Comparison of ENCODE assay signal across 11 cellular contexts in genomic region chr10:80473692-80474596, GRCh38. TPM values are rescaled to one million over a fixed set of nuclear protein-coding genes. Genes with fewer than 3 reads are reported as not detected.
DNase-seq lines count a peak whose midpoint lies in the region; ATAC-seq and TF ChIP-seq lines count a peak whose summit lies in the region.
"Had no signal": no experiment of that assay in that cellular context is flagged by ENCODE, and none has a peak within 500 bp of the region (broad histone marks: within the 10 kb centered on the region; RNA-seq: fewer than 3 reads in every experiment).

No MANE protein-coding gene starts in this region.

- DNase-seq in T-helper 1 cell = no peak
- no peak for DNase-seq in activated B cell treated with CpG ODN at 0.5 μM for 24 hours
- peak; percentile 51 for DNase-seq in fibroblast of villous mesenchyme (ENCODE audit: low read depth)
- no peak for DNase-seq in mesenteric fat pad (ENCODE audit: low spot score)
- DNase-seq: 8988T; caudate nucleus; stimulated activated CD4-positive, alpha-beta T cell treated with anti-CD3 and anti-CD28 coated beads, Interleukin-4, amount 100 ng/mL, for 4 hours had no signal

- ATAC-seq in activated B cell treated with CpG ODN at 0.5 μM for 24 hours (ENCODE audit: low read depth) (no peak), GM19351 (IDR thresholded peaks at IDR 0.05; ENCODE audit: unreplicated experiment) (no peak), HG02852 (IDR thresholded peaks at IDR 0.05; ENCODE audit: unreplicated experiment) (no peak)

- H3K4me3 ChIP-seq in fibroblast of villous mesenchyme (ENCODE audit: low read depth, low read length) = no peak overlapping the region
- no peak overlapping the region for H3K4me3 ChIP-seq in skin epidermis

- H3K9me3 Mint-ChIP-seq in T-helper 1 cell treated with Interleukin-12 subunit alpha and Interleukin-12 subunit beta and Interleukin-4 antibody, amounts not matched to agents 30 μg/mL and 1 μg/mL, for 36 hours = peaks cover 10% of the 10 kb centered on the region
- H3K9me3 Mint-ChIP-seq in activated B cell treated with CpG ODN at 0.5 μM for 24 hours = peaks cover 8% of the 10 kb centered on the region

- CTCF ChIA-PET in activated B cell treated with CpG ODN at 0.5 μM for 24 hours (lab: Charles Lee) = interaction anchor here (1.4 kb wide), 1 partner anchor 15 kb away, joined by 4 read pairs; no protein-coding TSS in a partner anchor

- peak overlapping the region; percentile 82 for H3K27ac Mint-ChIP-seq in T-helper 1 cell treated with Interleukin-12 subunit alpha and Interleukin-12 subunit beta and Interleukin-4 antibody, amounts not matched to agents 30 μg/mL and 1 μg/mL, for 36 hours
- peak overlapping the region; percentile 76 for H3K27ac Mint-ChIP-seq in activated B cell treated with CpG ODN at 0.5 μM for 24 hours

- H3K4me1 Mint-ChIP-seq in T-helper 1 cell treated with Interleukin-12 subunit alpha and Interleukin-12 subunit beta and Interleukin-4 antibody, amounts not matched to agents 30 μg/mL and 1 μg/mL, for 36 hours (ENCODE audit: low read depth) = peaks cover 72% of the 10 kb centered on the region
- peaks cover 53% of the 10 kb centered on the region for H3K4me1 Mint-ChIP-seq in activated B cell treated with CpG ODN at 0.5 μM for 24 hours

- peak overlapping the region in 18 of 21 experiments; percentile 29 to 99 (median 76) for H3K27ac ChIP-seq in skin epidermis

- POLR2A ChIA-PET in activated B cell treated with CpG ODN at 0.5 μM for 24 hours (lab: Charles Lee) = interaction anchor here (1.1 to 1.3 kb wide), 2 partner anchors 19 to 26 kb away, joined by 4 to 13 read pairs; no protein-coding TSS in a partner anchor

- intact Hi-C loops in activated B cell treated with CpG ODN at 0.5 μM for 24 hours (cut with micrococcal nuclease) = loop anchor here (2.0 to 5.0 kb wide), 2 partner anchors 13 to 67 kb away; partner anchors contain the start of gene PRXL2A

- peaks cover 56% of the 10 kb centered on the region for H3K36me3 Mint-ChIP-seq in T-helper 1 cell treated with Interleukin-12 subunit alpha and Interleukin-12 subunit beta and Interleukin-4 antibody, amounts not matched to agents 30 μg/mL and 1 μg/mL, for 36 hours (ENCODE audit: low read depth)
- H3K36me3 Mint-ChIP-seq in activated B cell treated with CpG ODN at 0.5 μM for 24 hours (ENCODE audit: low read depth) = peaks cover 41% of the 10 kb centered on the region

- TF ChIP-seq CTCF in activated B cell treated with CpG ODN at 0.5 μM for 24 hours (IDR thresholded peaks at IDR 0.05) = no peak
- no peak for TF ChIP-seq CTCF in fibroblast of villous mesenchyme (IDR thresholded peaks at IDR 0.05; ENCODE audit: insufficient read depth, low read depth, low read length)

- peak overlapping the region; percentile 42 for H3K4me3 Mint-ChIP-seq in T-helper 1 cell treated with Interleukin-12 subunit alpha and Interleukin-12 subunit beta and Interleukin-4 antibody, amounts not matched to agents 30 μg/mL and 1 μg/mL, for 36 hours
- H3K4me3 Mint-ChIP-seq in activated B cell treated with CpG ODN at 0.5 μM for 24 hours = no peak overlapping the region

- no peaks in the 10 kb centered on the region for H3K27me3 Mint-ChIP-seq in T-helper 1 cell treated with Interleukin-12 subunit alpha and Interleukin-12 subunit beta and Interleukin-4 antibody, amounts not matched to agents 30 μg/mL and 1 μg/mL, for 36 hours (ENCODE audit: low read depth)
- no peaks in the 10 kb centered on the region for H3K27me3 Mint-ChIP-seq in activated B cell treated with CpG ODN at 0.5 μM for 24 hours

RNA-seq across cellular contexts. Expression of gene TSPAN14, which starts 19.8 kb away (rescaled TPM):
- total RNA-seq in activated B cell treated with CpG ODN at 0.5 μM for 24 hours (18.9 and 20.7 TPM in 2 replicates), fibroblast of villous mesenchyme (39.0 and 51.4 TPM in 2 replicates), mesenteric fat pad (177 TPM)
